Comparison of ENCODE assay signal across 8 cellular contexts in the genomic region with DNA sequence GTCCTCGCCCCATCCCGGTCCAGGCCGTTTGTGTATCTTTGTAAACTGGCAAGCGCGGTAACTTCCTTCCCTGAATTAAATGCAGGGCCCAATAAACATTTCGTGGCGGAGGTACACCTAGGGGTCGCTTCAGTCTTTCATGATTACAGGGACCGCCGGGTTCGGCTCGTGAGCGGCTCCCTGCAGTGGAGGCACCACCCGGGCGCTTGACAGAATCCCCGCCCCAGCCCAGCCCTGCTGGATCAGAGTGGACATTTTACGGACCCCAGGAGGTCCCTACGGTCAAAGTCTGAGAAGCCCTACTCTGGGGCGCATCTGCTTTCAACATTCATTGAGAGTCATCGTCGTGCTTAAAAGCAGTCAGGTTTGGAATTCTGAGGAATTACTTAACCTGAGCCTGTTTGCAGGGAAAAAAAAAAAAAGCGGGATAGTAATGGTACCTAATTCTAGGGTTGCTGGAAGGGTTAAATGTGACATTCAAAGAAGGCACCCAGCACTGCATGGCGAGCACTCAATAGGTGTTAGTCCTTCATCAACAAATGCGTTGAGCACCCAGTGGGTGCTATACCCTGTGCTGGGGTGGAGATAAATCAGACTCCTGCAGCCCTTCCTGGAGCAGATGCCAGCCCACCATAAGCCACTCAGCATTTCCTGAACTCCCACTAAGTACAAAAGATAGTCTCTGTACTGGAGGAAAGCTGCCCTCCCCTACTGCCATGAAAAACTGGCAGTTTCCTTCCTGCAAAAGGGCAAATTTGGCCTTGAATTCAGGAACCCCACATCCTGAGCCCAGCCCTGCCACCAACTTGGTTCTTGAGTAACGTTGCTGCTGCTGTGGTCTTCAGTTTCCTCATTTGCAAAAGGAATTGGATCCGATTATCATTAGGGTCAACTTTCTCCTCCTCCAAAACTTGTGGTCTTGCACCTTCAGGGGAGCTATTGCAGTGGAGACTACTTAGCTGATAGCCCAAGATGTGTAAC. TPM values are rescaled to one million over a fixed set of nuclear protein-coding genes. Genes with fewer than 3 reads are reported as not detected.
DNase-seq lines count a peak whose midpoint lies in the region; ATAC-seq and TF ChIP-seq lines count a peak whose summit lies in the region.

No MANE protein-coding gene starts in this region.

- peaks cover 23% of the 10 kb centered on the region for H3K27me3 Mint-ChIP-seq in activated B cell treated with CpG ODN at 0.5 μM for 24 hours

- no peak overlapping the region for H3K4me3 ChIP-seq in KMS-11 (IDR thresholded peaks at IDR 0.05; ENCODE audit: insufficient read depth, low read depth, low read length)
- peak overlapping the region; percentile 70 to 100 (median 93) for H3K4me3 ChIP-seq in heart right ventricle
- peak overlapping the region; percentile 76 for H3K4me3 ChIP-seq in retinal pigment epithelial cell (ENCODE audit: low read length)

- H3K9me3 Mint-ChIP-seq in activated B cell treated with CpG ODN at 0.5 μM for 24 hours: no peaks in the 10 kb centered on the region

- H4K20me1 ChIP-seq in KMS-11 (ENCODE audit: insufficient read depth): no peaks in the 10 kb centered on the region

- H3K9me3 ChIP-seq in heart right ventricle: no peaks in the 10 kb centered on the region

- WGBS in heart right ventricle, 2 donors: 8 to 9% methylated on average over 26 of the region's 26 CpGs

- TF ChIP-seq CTCF in KMS-11 (conservative IDR thresholded peaks at IDR 0.05; ENCODE audit: low read depth, low read length) (no peak), activated B cell treated with CpG ODN at 0.5 μM for 24 hours (IDR thresholded peaks at IDR 0.05) (no peak), heart right ventricle (IDR thresholded peaks at IDR 0.05) (peak in 2 of 9 donors; percentile 42 to 45), retinal pigment epithelial cell (conservative IDR thresholded peaks at IDR 0.05; ENCODE audit: low read depth, low read length) (peak; percentile 29)

- H3K79me2 ChIP-seq in KMS-11 (ENCODE audit: insufficient read depth, low read depth): no peaks in the 10 kb centered on the region; the same call in 1 of the 2 replicates

- H3K36me3 ChIP-seq in KMS-11 (ENCODE audit: insufficient read depth): no peaks in the 10 kb centered on the region
- peaks cover 0 to 29% (median 15%) of the 10 kb centered on the region in 9 donors for H3K36me3 ChIP-seq in heart right ventricle

- H3K36me3 Mint-ChIP-seq in activated B cell treated with CpG ODN at 0.5 μM for 24 hours (ENCODE audit: low read depth): peaks cover 5% of the 10 kb centered on the region

- ATAC-seq in activated B cell treated with CpG ODN at 0.5 μM for 24 hours (ENCODE audit: low read depth): peak; percentile 29
- peak in 7 of 8 donors; percentile 0 to 35 (median 17) for ATAC-seq in heart right ventricle
- ATAC-seq in HG03521 (IDR thresholded peaks at IDR 0.05; ENCODE audit: unreplicated experiment): no peak
- no peak for ATAC-seq in GM21528 (IDR thresholded peaks at IDR 0.05; ENCODE audit: low FRiP score, unreplicated experiment)

- H3K27ac Mint-ChIP-seq in activated B cell treated with CpG ODN at 0.5 μM for 24 hours: no peak overlapping the region

- H3K9ac ChIP-seq in KMS-11: peak overlapping the region; percentile 29; the same call in 1 of the 2 replicates

- H3K4me3 Mint-ChIP-seq in activated B cell treated with CpG ODN at 0.5 μM for 24 hours: peak overlapping the region; percentile 74

- H3K27ac ChIP-seq in KMS-11 (no peak overlapping the region), heart right ventricle (peak overlapping the region; percentile 96 to 100 (median 100))

- peak overlapping the region; percentile 92 for H2AFZ ChIP-seq in KMS-11 (ENCODE audit: low read depth)

- CTCF ChIA-PET in activated B cell treated with CpG ODN at 0.5 μM for 24 hours (lab: Charles Lee): interaction anchor here (0.7 to 1.0 kb wide), 2 partner anchors 19 to 67 kb away, joined by 4 to 5 read pairs; no protein-coding TSS in a partner anchor

- peaks cover 22% of the 10 kb centered on the region for H3K4me1 Mint-ChIP-seq in activated B cell treated with CpG ODN at 0.5 μM for 24 hours

- H3K27me3 ChIP-seq in KMS-11 (ENCODE audit: insufficient read depth, low read depth) (peaks cover 35% of the 10 kb centered on the region), heart right ventricle (no peaks in the 10 kb centered on the region)

- DNase-seq in NCI-H1092 treated with DMSO at 0.1 percent for 48 hours (lab: John Stamatoyannopoulos, UW): peak; percentile 49
- DNase-seq in NCI-H1092 (lab: John Stamatoyannopoulos, UW): no peak
- no peak for DNase-seq in activated B cell treated with CpG ODN at 0.5 μM for 24 hours
- no peak for DNase-seq in heart right ventricle
- peak; percentile 6 for DNase-seq in retinal pigment epithelial cell (ENCODE audit: low read depth)

- peaks cover 8% of the 10 kb centered on the region for H3K4me1 ChIP-seq in KMS-11 (ENCODE audit: low read depth, poor library complexity, severe bottlenecking)
- H3K4me1 ChIP-seq in heart right ventricle: peaks cover 2 to 68% (median 40%) of the 10 kb centered on the region in 9 donors

- peak overlapping the region; percentile 95 for H3K4me2 ChIP-seq in KMS-11

- POLR2A ChIA-PET in activated B cell treated with CpG ODN at 0.5 μM for 24 hours (lab: Charles Lee): interaction anchor here (1.0 kb wide), 1 partner anchor 296 kb away, joined by 3 read pairs; the partner anchor contains the start of gene DHX8

- intact Hi-C loops in activated B cell treated with CpG ODN at 0.5 μM for 24 hours (cut with micrococcal nuclease) (loop anchor here (1.0 to 5.0 kb wide), 3 partner anchors 53 to 227 kb away; partner anchors contain the start of gene MPP3), heart right ventricle (cut with DNase I) (loop anchor here in 9 of 10 donors (2.0 to 10.0 kb wide), 4 partner anchors 53 to 68 kb away; partner anchors contain the start of genes MPP3 (in 6 of the 9) and CD300LG (in 4 of the 9))

RNA-seq across cellular contexts. Expression of gene DUSP3, which starts 0.7 kb away (rescaled TPM):
- 16.4 and 16.6 TPM in 2 replicates for total RNA-seq in activated B cell treated with CpG ODN at 0.5 μM for 24 hours
- 100 to 1,000 TPM; 222 to 359 (median 297) TPM for total RNA-seq in heart right ventricle
- polyA plus RNA-seq in heart right ventricle: 100 to 1,000 TPM; 119 to 371 TPM

RNA-seq across cellular contexts. Expression of gene CFAP97D1, which starts 0.8 kb away (rescaled TPM):
- total RNA-seq in activated B cell treated with CpG ODN at 0.5 μM for 24 hours: not detected in 2 replicates
- total RNA-seq in heart right ventricle: under 1 TPM in 3 of 10 donors, not detected in 7; 0.07 to 0.09 (median 0.09) TPM
- not detected for polyA plus RNA-seq in heart right ventricle

RNA-seq across cellular contexts. Expression of gene SOST, which starts 20.8 kb away (rescaled TPM):
- total RNA-seq in activated B cell treated with CpG ODN at 0.5 μM for 24 hours (not detected in 2 replicates), heart right ventricle (under 1 TPM in 1 of 10 donors, not detected in 9; 0.14 TPM)
- polyA plus RNA-seq in heart right ventricle: under 1 TPM in 1 of 2 donors, not detected in 1; 0.03 TPM

RNA-seq across cellular contexts. Expression of gene MPP3, which starts 53.5 kb away (rescaled TPM):
- not detected in 2 replicates for total RNA-seq in activated B cell treated with CpG ODN at 0.5 μM for 24 hours
- total RNA-seq in heart right ventricle: 10 to 100 TPM; 16.6 to 84.2 (median 26.6) TPM
- polyA plus RNA-seq in heart right ventricle: 10 to 100 TPM; 41.0 to 90.1 TPM

Comparison
In these comparisons a context has a peak if more than half of its experiments do, and no peak if none do; other contexts are left out.
1. DNase-seq: peak in NCI-H1092 treated with DMSO at 0.1 percent for 48 hours (single experiment) and retinal pigment epithelial cell (single experiment); none in NCI-H1092 (single experiment), activated B cell treated with CpG ODN at 0.5 μM for 24 hours (single experiment) and heart right ventricle (0 of 2).
2. ATAC-seq: peak in activated B cell treated with CpG ODN at 0.5 μM for 24 hours (single experiment) and heart right ventricle (7 of 8); none in HG03521 (single experiment) and GM21528 (single experiment).
3. RNA of gene DUSP3, which starts 0.7 kb away (total RNA-seq): 222 to 359 TPM in heart right ventricle; 16.4 to 16.6 TPM in activated B cell treated with CpG ODN at 0.5 μM for 24 hours; every median in the first group is over 10 times any median in the second.